Comparison of ENCODE assay signal across 23 cellular contexts in genomic region chr10:1638889-1639418, GRCh38.
DNase-seq lines count a peak whose midpoint lies in the region; ATAC-seq and TF ChIP-seq lines count a peak whose summit lies in the region.
"Had no signal": no experiment of that assay in that cellular context is flagged by ENCODE, and none has a peak within 500 bp of the region (broad histone marks: within the 10 kb centered on the region; RNA-seq: fewer than 3 reads in every experiment).

No MANE protein-coding gene starts in this region.

- peaks cover 4% of the 10 kb centered on the region for H3K27me3 Mint-ChIP-seq in neural progenitor cell (ENCODE audit: insufficient read depth, low read depth)
- peaks cover 2 to 21% (median 12%) of the 10 kb centered on the region in 5 donors for H3K27me3 Mint-ChIP-seq in naive thymus-derived CD4-positive, alpha-beta T cell

- no peaks in the 10 kb centered on the region for H3K9me3 Mint-ChIP-seq in neural progenitor cell
- peaks cover 0 to 3% (median 0%) of the 10 kb centered on the region in 11 donors for H3K9me3 Mint-ChIP-seq in naive thymus-derived CD4-positive, alpha-beta T cell
- H3K9me3 Mint-ChIP-seq: activated CD4-positive, alpha-beta memory T cell treated with anti-CD3 and anti-CD28 coated beads for 36 hours; activated naive CD4-positive, alpha-beta T cell treated with anti-CD3 and anti-CD28 coated beads for 36 hours; activated T-cell treated with anti-CD3 and anti-CD28 coated beads, Interleukin-2, amount 50 U/mL, for 24 hours; memory B cell; neural crest cell; T-helper 1 cell treated with Interleukin-12 subunit alpha and Interleukin-12 subunit beta and Interleukin-4 antibody, amounts not matched to agents 30 μg/mL and 1 μg/mL, for 36 hours; WTC11 had no signal

- H3K36me3 Mint-ChIP-seq in neural progenitor cell = no peaks in the 10 kb centered on the region
- peaks cover 0 to 3% (median 0%) of the 10 kb centered on the region in 5 donors for H3K36me3 Mint-ChIP-seq in naive thymus-derived CD4-positive, alpha-beta T cell
- H3K36me3 Mint-ChIP-seq: activated CD4-positive, alpha-beta memory T cell treated with anti-CD3 and anti-CD28 coated beads for 36 hours; memory B cell; WTC11 had no signal

- H2BK120ac ChIP-seq in mesenchymal stem cell (ENCODE audit: low read depth, low read length) = no peak overlapping the region

- H4K8ac ChIP-seq in mesenchymal stem cell (ENCODE audit: low read length) = no peak overlapping the region

- no peak overlapping the region for H2BK15ac ChIP-seq in mesenchymal stem cell (ENCODE audit: low read depth, poor library complexity, severe bottlenecking)

- H3K4me1 Mint-ChIP-seq in neural progenitor cell = peaks cover 4% of the 10 kb centered on the region
- peaks cover 0 to 9% (median 0%) of the 10 kb centered on the region in 7 donors for H3K4me1 Mint-ChIP-seq in naive thymus-derived CD4-positive, alpha-beta T cell
- H3K4me1 Mint-ChIP-seq: neural crest cell, WTC11 had no signal

- H3K4me2 ChIP-seq in neural progenitor cell = no peak overlapping the region
- no peak overlapping the region for H3K4me2 ChIP-seq in mesenchymal stem cell (ENCODE audit: low read length, poor library complexity, severe bottlenecking)
- H3K4me2 ChIP-seq: hepatocyte had no signal

- intact Hi-C loops in naive thymus-derived CD4-positive, alpha-beta T cell (cut with micrococcal nuclease) = no loop called here

- H3K9ac ChIP-seq in neural progenitor cell = no peak overlapping the region
- H3K9ac ChIP-seq in mesenchymal stem cell (ENCODE audit: low read length) = no peak overlapping the region

- H2AFZ ChIP-seq in neural progenitor cell (replicated peaks) (no peak overlapping the region), mesenchymal stem cell (ENCODE audit: low read depth, low read length) (no peak overlapping the region)
- H2AFZ ChIP-seq: hepatocyte had no signal

- H3K18ac ChIP-seq in mesenchymal stem cell (ENCODE audit: low read depth in 1 of 2, low read length in 2 of 2) = no peak overlapping the region

- peak overlapping the region; percentile 19 for H3K4me3 Mint-ChIP-seq in neural progenitor cell
- no peak overlapping the region for H3K4me3 Mint-ChIP-seq in naive thymus-derived CD4-positive, alpha-beta T cell
- H3K4me3 Mint-ChIP-seq: activated CD4-positive, alpha-beta memory T cell treated with anti-CD3 and anti-CD28 coated beads for 36 hours; activated naive CD4-positive, alpha-beta T cell treated with anti-CD3 and anti-CD28 coated beads for 36 hours; activated T-cell treated with anti-CD3 and anti-CD28 coated beads, Interleukin-2, amount 50 U/mL, for 24 hours; B cell; memory B cell; neural crest cell; T-helper 1 cell treated with Interleukin-12 subunit alpha and Interleukin-12 subunit beta and Interleukin-4 antibody, amounts not matched to agents 30 μg/mL and 1 μg/mL, for 36 hours; WTC11 had no signal

- H3K4me3 ChIP-seq in neural progenitor cell (no peak overlapping the region), mesenchymal stem cell (ENCODE audit: insufficient read depth in 1 of 2, low read depth in 1 of 2, low read length in 2 of 2) (no peak overlapping the region)
- no peak overlapping the region for H3K4me3 ChIP-seq in naive thymus-derived CD4-positive, alpha-beta T cell (ENCODE audit: low read length)
- H3K4me3 ChIP-seq: hepatocyte, suprapubic skin had no signal

- TF ChIP-seq CTCF in neural progenitor cell (IDR thresholded peaks at IDR 0.05) = no peak

- no peaks in the 10 kb centered on the region for H3K79me1 ChIP-seq in mesenchymal stem cell (replicated peaks; ENCODE audit: low read length, poor library complexity, severe bottlenecking)

- peak; percentile 20 for DNase-seq in DMS53 treated with DMSO at 0.1 percent for 48 hours (lab: John Stamatoyannopoulos, UW; ENCODE audit: unreplicated experiment)
- peak; percentile 30 for DNase-seq in M059J (ENCODE audit: low read depth)
- peak; percentile 70 to 73 for DNase-seq in SHP77 (lab: John Stamatoyannopoulos, UW)
- DNase-seq in neural progenitor cell (ENCODE audit: low spot score) = no peak
- DNase-seq in naive thymus-derived CD4-positive, alpha-beta T cell = no peak
- DNase-seq in mesenchymal stem cell = no peak
- DNase-seq: activated CD4-positive, alpha-beta memory T cell treated with anti-CD3 and anti-CD28 coated beads for 36 hours; activated naive CD4-positive, alpha-beta T cell treated with anti-CD3 and anti-CD28 coated beads for 36 hours; activated T-cell treated with anti-CD3 and anti-CD28 coated beads, Interleukin-2, amount 50 U/mL, for 24 hours; aorta; KBM-7; NCI-H1105; NCI-H2227 treated with DMSO at 0.1 percent for 48 hours had no signal

- H3K27ac ChIP-seq in neural progenitor cell = no peak overlapping the region
- H3K27ac ChIP-seq in naive thymus-derived CD4-positive, alpha-beta T cell (ENCODE audit: low read depth, low read length) = no peak overlapping the region
- H3K27ac ChIP-seq in mesenchymal stem cell (ENCODE audit: low read length, poor library complexity, severe bottlenecking) = no peak overlapping the region
- H3K27ac ChIP-seq: hepatocyte, suprapubic skin had no signal

- H3K14ac ChIP-seq in mesenchymal stem cell (ENCODE audit: low read length in 2 of 2) = no peak overlapping the region

- H3K79me2 ChIP-seq in neural progenitor cell (ENCODE audit: low read depth) = no peaks in the 10 kb centered on the region
- H3K79me2 ChIP-seq: hepatocyte had no signal

- H3K4me1 ChIP-seq in neural progenitor cell (no peaks in the 10 kb centered on the region), mesenchymal stem cell (ENCODE audit: control insufficient read depth, insufficient read depth, low read depth, low read length) (no peaks in the 10 kb centered on the region)
- H3K4me1 ChIP-seq in naive thymus-derived CD4-positive, alpha-beta T cell (ENCODE audit: control insufficient read depth in 2 of 2, insufficient read depth in 2 of 2, low read length in 2 of 2) = no peaks in the 10 kb centered on the region
- H3K4me1 ChIP-seq: suprapubic skin had no signal

- no peak overlapping the region for H3K23ac ChIP-seq in mesenchymal stem cell (ENCODE audit: low read length in 2 of 2)

- H3F3A ChIP-seq in neural progenitor cell (ENCODE audit: low read depth) = no peaks in the 10 kb centered on the region

- WGBS in mesenchymal stem cell = 91% methylated on average over 7 of the region's 7 CpGs

- no peak for ATAC-seq in GM18511 (IDR thresholded peaks at IDR 0.05; ENCODE audit: unreplicated experiment)
- ATAC-seq in HG02759 (IDR thresholded peaks at IDR 0.05; ENCODE audit: unreplicated experiment) = no peak
- ATAC-seq in naive thymus-derived CD4-positive, alpha-beta T cell = no peak
- ATAC-seq: Right ventricle myocardium inferior, WTC11 had no signal

- H2BK5ac ChIP-seq in mesenchymal stem cell (ENCODE audit: low read depth, low read length, poor library complexity, severe bottlenecking) = no peak overlapping the region

- CTCF ChIA-PET in naive thymus-derived CD4-positive, alpha-beta T cell (lab: Charles Lee) = no interaction called here

- H3K4ac ChIP-seq in mesenchymal stem cell (ENCODE audit: low read depth in 1 of 2, low read length in 2 of 2) = no peak overlapping the region

- no peak overlapping the region for H3K27ac Mint-ChIP-seq in neural progenitor cell
- H3K27ac Mint-ChIP-seq in naive thymus-derived CD4-positive, alpha-beta T cell = no peak overlapping the region
- H3K27ac Mint-ChIP-seq: activated CD4-positive, alpha-beta memory T cell treated with anti-CD3 and anti-CD28 coated beads for 36 hours; activated naive CD4-positive, alpha-beta T cell treated with anti-CD3 and anti-CD28 coated beads for 36 hours; activated T-cell treated with anti-CD3 and anti-CD28 coated beads, Interleukin-2, amount 50 U/mL, for 24 hours; memory B cell; T-helper 1 cell treated with Interleukin-12 subunit alpha and Interleukin-12 subunit beta and Interleukin-4 antibody, amounts not matched to agents 30 μg/mL and 1 μg/mL, for 36 hours; WTC11 had no signal

- no peaks in the 10 kb centered on the region for H3K27me3 ChIP-seq in neural progenitor cell
- H3K27me3 ChIP-seq in naive thymus-derived CD4-positive, alpha-beta T cell (ENCODE audit: control insufficient read depth in 2 of 2, insufficient read depth in 2 of 2, low read length in 2 of 2) = no peaks in the 10 kb centered on the region
- H3K27me3 ChIP-seq in mesenchymal stem cell (ENCODE audit: control insufficient read depth in 1 of 2, insufficient read depth in 1 of 2, low read length in 2 of 2) = no peaks in the 10 kb centered on the region
- H3K27me3 ChIP-seq: hepatocyte had no signal

- peaks cover 13% of the 10 kb centered on the region for H4K20me1 ChIP-seq in neural progenitor cell (ENCODE audit: low read depth)

- no peak overlapping the region for H2BK12ac ChIP-seq in mesenchymal stem cell (ENCODE audit: low read length in 2 of 2)

- H3K36me3 ChIP-seq in neural progenitor cell (no peaks in the 10 kb centered on the region), mesenchymal stem cell (ENCODE audit: control insufficient read depth in 1 of 2, insufficient read depth in 2 of 2, low read depth in 1 of 2, low read length in 2 of 2) (no peaks in the 10 kb centered on the region)
- no peaks in the 10 kb centered on the region for H3K36me3 ChIP-seq in naive thymus-derived CD4-positive, alpha-beta T cell (ENCODE audit: control insufficient read depth in 2 of 3, insufficient read depth in 3 of 3, low read length in 3 of 3)
- H3K36me3 ChIP-seq: suprapubic skin had no signal

- POLR2A ChIA-PET in naive thymus-derived CD4-positive, alpha-beta T cell (lab: Charles Lee) = no interaction called here

- H4K91ac ChIP-seq in mesenchymal stem cell (ENCODE audit: low read length) = no peak overlapping the region

- H3K9me3 ChIP-seq in neural progenitor cell (ENCODE audit: low read depth) = no peaks in the 10 kb centered on the region
- no peaks in the 10 kb centered on the region for H3K9me3 ChIP-seq in naive thymus-derived CD4-positive, alpha-beta T cell (ENCODE audit: control insufficient read depth in 2 of 3, low read length in 3 of 3)
- H3K9me3 ChIP-seq in mesenchymal stem cell (ENCODE audit: control insufficient read depth, low read length) = peaks cover 2% of the 10 kb centered on the region
- H3K9me3 ChIP-seq: suprapubic skin had no signal

- no peak overlapping the region for H2AK5ac ChIP-seq in mesenchymal stem cell (ENCODE audit: low read length, severe bottlenecking)

Comparison
In these comparisons a context has a peak if more than half of its experiments do, and no peak if none do; other contexts are left out.
1. DNase-seq: peak in DMS53 treated with DMSO at 0.1 percent for 48 hours (single experiment), M059J (single experiment) and SHP77 (2 of 2); none in neural progenitor cell (single experiment), naive thymus-derived CD4-positive, alpha-beta T cell (0 of 9) and mesenchymal stem cell (single experiment).